In the genomic region with DNA sequence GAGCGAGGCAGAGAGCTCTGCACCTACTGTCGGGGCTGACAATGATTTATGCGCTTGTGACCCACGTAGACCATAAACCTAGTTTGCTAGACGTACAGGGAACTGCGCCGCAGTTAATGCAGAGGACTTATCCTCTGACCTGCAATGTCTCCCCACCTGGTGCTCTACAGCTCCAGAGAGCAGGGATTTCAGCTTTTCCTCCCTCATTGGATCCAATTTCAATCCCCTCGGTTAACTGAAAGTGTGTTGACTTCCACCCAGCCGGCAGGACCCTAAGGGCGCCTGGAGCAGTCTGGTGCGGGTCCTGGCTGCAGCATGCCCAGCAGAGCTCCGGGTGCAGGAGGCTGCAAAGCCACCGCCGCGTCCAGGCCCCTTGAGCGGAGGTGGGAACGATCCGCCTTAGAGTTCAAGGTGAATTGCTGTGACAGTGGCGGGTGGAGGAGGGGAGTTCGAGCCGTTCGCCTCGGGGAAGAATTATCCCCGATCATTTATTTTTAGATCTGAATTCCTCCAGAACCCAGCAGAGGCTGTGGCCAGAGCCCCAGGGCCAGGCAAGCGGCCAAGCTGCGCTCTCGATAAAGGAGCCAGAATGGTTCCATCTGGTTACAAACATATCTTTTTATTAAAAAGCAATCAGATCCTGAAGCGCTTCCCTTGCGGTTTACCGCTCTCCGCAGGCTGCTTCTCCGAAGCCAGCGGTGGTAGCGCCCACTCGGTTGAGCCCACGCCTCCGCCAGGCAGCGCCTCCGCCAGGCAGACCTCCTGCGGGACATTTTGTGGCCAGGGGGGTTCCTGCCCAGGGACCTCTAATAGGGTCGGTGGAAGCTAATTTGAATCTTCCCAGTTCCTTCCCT, we compare ENCODE assay signal across 1 cellular context.
TF ChIP-seq lines count a peak whose summit lies in the region.

No MANE protein-coding gene starts in this region.

TF ChIP-seq in liver, 16 proteins besides CTCF, POLR2A, EP300 and RAD21 (continued from another document):
- TF ChIP-seq, protein P1, sequence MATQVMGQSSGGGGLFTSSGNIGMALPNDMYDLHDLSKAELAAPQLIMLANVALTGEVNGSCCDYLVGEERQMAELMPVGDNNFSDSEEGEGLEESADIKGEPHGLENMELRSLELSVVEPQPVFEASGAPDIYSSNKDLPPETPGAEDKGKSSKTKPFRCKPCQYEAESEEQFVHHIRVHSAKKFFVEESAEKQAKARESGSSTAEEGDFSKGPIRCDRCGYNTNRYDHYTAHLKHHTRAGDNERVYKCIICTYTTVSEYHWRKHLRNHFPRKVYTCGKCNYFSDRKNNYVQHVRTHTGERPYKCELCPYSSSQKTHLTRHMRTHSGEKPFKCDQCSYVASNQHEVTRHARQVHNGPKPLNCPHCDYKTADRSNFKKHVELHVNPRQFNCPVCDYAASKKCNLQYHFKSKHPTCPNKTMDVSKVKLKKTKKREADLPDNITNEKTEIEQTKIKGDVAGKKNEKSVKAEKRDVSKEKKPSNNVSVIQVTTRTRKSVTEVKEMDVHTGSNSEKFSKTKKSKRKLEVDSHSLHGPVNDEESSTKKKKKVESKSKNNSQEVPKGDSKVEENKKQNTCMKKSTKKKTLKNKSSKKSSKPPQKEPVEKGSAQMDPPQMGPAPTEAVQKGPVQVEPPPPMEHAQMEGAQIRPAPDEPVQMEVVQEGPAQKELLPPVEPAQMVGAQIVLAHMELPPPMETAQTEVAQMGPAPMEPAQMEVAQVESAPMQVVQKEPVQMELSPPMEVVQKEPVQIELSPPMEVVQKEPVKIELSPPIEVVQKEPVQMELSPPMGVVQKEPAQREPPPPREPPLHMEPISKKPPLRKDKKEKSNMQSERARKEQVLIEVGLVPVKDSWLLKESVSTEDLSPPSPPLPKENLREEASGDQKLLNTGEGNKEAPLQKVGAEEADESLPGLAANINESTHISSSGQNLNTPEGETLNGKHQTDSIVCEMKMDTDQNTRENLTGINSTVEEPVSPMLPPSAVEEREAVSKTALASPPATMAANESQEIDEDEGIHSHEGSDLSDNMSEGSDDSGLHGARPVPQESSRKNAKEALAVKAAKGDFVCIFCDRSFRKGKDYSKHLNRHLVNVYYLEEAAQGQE (IDR thresholded peaks at IDR 0.05) = no peak
- no peak for TF ChIP-seq YY1 (IDR thresholded peaks at IDR 0.05)
- no peak for TF ChIP-seq HNF4A (conservative IDR thresholded peaks at IDR 0.05)
- TF ChIP-seq TAF1 (conservative IDR thresholded peaks at IDR 0.05) = no peak
- TF ChIP-seq GABPA (IDR thresholded peaks at IDR 0.05 in 1 of 2, conservative IDR thresholded peaks at IDR 0.05 in 1 of 2) = no peak
- TF ChIP-seq JUND (IDR thresholded peaks at IDR 0.05) = no peak
- no peak for TF ChIP-seq FOXA1 (IDR thresholded peaks at IDR 0.05)
- TF ChIP-seq EGR1 (IDR thresholded peaks at IDR 0.05; ENCODE audit: low read depth in 2 of 2) = no peak
- no peak for TF ChIP-seq HNF4G (IDR thresholded peaks at IDR 0.05)
- TF ChIP-seq FOXA2 (IDR thresholded peaks at IDR 0.05) = no peak
- no peak for TF ChIP-seq RXRA (IDR thresholded peaks at IDR 0.05)
- TF ChIP-seq SP1 (IDR thresholded peaks at IDR 0.05) = no peak
